In the genomic region with DNA sequence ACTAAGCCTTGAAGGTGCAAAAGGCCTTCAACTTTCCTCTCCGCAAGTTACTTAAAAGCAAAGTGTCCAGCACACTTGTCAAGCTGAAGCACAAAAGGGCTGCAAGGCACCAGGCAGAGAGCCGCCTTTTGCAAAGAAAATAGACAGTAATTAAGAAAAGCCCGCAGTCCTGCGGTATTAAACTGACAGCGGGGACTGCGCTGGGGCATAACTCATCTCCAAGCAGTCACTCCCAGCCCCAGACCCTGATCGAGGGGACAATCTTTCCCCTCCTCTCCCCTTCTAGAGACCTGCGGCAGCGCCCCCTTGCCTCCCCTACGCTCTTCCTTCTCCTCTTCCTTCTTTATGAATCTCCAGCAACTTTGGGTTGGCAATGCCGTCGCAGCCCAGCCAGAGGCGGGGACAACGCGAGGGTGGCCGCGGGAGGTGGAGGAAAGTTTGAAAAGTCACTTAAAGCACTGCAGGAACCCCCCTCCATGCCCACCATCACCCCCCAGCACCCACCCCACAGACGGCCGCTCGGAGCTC, we compare ENCODE assay signal across 1 cellular context.
TF ChIP-seq lines count a peak whose summit lies in the region.

No MANE protein-coding gene starts in this region.

TF ChIP-seq in HEK293, 187 proteins besides CTCF, POLR2A, EP300 and RAD21 (continued from another document):
- TF ChIP-seq ZNF830 (tag by site-specific recombination; IDR thresholded peaks at IDR 0.05; ENCODE audit: low read depth) (no peak), SP3 (tag by site-specific recombination; IDR thresholded peaks at IDR 0.05) (0 out of 2 replicates have a peak, but pooled peaks have one; percentile 32), ZNF155 (tag by site-specific recombination; IDR thresholded peaks at IDR 0.05) (no peak), ZNF416 (tag by site-specific recombination; IDR thresholded peaks at IDR 0.05) (no peak), ZNF654 (tag by site-specific recombination; IDR thresholded peaks at IDR 0.05; ENCODE audit: low read depth) (no peak), ZNF76 (tag by site-specific recombination; IDR thresholded peaks at IDR 0.05; ENCODE audit: borderline replicate concordance, low read depth) (no peak), ZBTB17 (tag by site-specific recombination; IDR thresholded peaks at IDR 0.05) (peak; percentile 19; the same call in 1 of the 2 replicates), ZFHX2 (tag by site-specific recombination; conservative IDR thresholded peaks at IDR 0.05) (no peak), PRDM1 (tag by site-specific recombination; IDR thresholded peaks at IDR 0.05) (no peak), ZBTB21 (tag by site-specific recombination; IDR thresholded peaks at IDR 0.05) (no peak), MYNN (tag by site-specific recombination; IDR thresholded peaks at IDR 0.05; ENCODE audit: borderline replicate concordance) (no peak), ZNF629 (tag by site-specific recombination; IDR thresholded peaks at IDR 0.05) (no peak), ZNF785 (tag by site-specific recombination; IDR thresholded peaks at IDR 0.05) (no peak), ZNF391 (tag by site-specific recombination; IDR thresholded peaks at IDR 0.05; ENCODE audit: borderline replicate concordance, low read depth) (no peak), ZBTB8A (tag by site-specific recombination; IDR thresholded peaks at IDR 0.05) (peak; percentile 54), ZXDB (tag by site-specific recombination; IDR thresholded peaks at IDR 0.05) (0 out of 2 replicates have a peak, but pooled peaks have one; percentile 13)
- TF ChIP-seq, protein P1, sequence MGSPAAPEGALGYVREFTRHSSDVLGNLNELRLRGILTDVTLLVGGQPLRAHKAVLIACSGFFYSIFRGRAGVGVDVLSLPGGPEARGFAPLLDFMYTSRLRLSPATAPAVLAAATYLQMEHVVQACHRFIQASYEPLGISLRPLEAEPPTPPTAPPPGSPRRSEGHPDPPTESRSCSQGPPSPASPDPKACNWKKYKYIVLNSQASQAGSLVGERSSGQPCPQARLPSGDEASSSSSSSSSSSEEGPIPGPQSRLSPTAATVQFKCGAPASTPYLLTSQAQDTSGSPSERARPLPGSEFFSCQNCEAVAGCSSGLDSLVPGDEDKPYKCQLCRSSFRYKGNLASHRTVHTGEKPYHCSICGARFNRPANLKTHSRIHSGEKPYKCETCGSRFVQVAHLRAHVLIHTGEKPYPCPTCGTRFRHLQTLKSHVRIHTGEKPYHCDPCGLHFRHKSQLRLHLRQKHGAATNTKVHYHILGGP (tag by site-specific recombination; IDR thresholded peaks at IDR 0.05), result no peak
- TF ChIP-seq, protein P2, sequence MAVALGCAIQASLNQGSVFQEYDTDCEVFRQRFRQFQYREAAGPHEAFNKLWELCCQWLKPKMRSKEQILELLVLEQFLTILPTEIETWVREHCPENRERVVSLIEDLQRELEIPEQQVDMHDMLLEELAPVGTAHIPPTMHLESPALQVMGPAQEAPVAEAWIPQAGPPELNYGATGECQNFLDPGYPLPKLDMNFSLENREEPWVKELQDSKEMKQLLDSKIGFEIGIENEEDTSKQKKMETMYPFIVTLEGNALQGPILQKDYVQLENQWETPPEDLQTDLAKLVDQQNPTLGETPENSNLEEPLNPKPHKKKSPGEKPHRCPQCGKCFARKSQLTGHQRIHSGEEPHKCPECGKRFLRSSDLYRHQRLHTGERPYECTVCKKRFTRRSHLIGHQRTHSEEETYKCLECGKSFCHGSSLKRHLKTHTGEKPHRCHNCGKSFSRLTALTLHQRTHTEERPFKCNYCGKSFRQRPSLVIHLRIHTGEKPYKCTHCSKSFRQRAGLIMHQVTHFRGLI (tag by site-specific recombination; IDR thresholded peaks at IDR 0.05), result no peak
- TF ChIP-seq, protein P3, sequence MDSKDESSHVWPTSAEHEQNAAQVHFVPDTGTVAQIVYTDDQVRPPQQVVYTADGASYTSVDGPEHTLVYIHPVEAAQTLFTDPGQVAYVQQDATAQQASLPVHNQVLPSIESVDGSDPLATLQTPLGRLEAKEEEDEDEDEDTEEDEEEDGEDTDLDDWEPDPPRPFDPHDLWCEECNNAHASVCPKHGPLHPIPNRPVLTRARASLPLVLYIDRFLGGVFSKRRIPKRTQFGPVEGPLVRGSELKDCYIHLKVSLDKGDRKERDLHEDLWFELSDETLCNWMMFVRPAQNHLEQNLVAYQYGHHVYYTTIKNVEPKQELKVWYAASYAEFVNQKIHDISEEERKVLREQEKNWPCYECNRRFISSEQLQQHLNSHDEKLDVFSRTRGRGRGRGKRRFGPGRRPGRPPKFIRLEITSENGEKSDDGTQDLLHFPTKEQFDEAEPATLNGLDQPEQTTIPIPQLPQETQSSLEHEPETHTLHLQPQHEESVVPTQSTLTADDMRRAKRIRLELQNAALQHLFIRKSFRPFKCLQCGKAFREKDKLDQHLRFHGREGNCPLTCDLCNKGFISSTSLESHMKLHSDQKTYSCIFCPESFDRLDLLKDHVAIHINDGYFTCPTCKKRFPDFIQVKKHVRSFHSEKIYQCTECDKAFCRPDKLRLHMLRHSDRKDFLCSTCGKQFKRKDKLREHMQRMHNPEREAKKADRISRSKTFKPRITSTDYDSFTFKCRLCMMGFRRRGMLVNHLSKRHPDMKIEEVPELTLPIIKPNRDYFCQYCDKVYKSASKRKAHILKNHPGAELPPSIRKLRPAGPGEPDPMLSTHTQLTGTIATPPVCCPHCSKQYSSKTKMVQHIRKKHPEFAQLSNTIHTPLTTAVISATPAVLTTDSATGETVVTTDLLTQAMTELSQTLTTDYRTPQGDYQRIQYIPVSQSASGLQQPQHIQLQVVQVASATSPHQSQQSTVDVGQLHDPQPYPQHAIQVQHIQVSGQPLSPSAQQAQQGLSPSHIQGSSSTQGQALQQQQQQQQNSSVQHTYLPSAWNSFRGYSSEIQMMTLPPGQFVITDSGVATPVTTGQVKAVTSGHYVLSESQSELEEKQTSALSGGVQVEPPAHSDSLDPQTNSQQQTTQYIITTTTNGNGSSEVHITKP (tag by site-specific recombination; IDR thresholded peaks at IDR 0.05), result no peak
- TF ChIP-seq, protein P4, sequence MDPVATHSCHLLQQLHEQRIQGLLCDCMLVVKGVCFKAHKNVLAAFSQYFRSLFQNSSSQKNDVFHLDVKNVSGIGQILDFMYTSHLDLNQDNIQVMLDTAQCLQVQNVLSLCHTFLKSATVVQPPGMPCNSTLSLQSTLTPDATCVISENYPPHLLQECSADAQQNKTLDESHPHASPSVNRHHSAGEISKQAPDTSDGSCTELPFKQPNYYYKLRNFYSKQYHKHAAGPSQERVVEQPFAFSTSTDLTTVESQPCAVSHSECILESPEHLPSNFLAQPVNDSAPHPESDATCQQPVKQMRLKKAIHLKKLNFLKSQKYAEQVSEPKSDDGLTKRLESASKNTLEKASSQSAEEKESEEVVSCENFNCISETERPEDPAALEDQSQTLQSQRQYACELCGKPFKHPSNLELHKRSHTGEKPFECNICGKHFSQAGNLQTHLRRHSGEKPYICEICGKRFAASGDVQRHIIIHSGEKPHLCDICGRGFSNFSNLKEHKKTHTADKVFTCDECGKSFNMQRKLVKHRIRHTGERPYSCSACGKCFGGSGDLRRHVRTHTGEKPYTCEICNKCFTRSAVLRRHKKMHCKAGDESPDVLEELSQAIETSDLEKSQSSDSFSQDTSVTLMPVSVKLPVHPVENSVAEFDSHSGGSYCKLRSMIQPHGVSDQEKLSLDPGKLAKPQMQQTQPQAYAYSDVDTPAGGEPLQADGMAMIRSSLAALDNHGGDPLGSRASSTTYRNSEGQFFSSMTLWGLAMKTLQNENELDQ (tag by site-specific recombination; IDR thresholded peaks at IDR 0.05; ENCODE audit: low read depth), result no peak
- TF ChIP-seq, protein P5, sequence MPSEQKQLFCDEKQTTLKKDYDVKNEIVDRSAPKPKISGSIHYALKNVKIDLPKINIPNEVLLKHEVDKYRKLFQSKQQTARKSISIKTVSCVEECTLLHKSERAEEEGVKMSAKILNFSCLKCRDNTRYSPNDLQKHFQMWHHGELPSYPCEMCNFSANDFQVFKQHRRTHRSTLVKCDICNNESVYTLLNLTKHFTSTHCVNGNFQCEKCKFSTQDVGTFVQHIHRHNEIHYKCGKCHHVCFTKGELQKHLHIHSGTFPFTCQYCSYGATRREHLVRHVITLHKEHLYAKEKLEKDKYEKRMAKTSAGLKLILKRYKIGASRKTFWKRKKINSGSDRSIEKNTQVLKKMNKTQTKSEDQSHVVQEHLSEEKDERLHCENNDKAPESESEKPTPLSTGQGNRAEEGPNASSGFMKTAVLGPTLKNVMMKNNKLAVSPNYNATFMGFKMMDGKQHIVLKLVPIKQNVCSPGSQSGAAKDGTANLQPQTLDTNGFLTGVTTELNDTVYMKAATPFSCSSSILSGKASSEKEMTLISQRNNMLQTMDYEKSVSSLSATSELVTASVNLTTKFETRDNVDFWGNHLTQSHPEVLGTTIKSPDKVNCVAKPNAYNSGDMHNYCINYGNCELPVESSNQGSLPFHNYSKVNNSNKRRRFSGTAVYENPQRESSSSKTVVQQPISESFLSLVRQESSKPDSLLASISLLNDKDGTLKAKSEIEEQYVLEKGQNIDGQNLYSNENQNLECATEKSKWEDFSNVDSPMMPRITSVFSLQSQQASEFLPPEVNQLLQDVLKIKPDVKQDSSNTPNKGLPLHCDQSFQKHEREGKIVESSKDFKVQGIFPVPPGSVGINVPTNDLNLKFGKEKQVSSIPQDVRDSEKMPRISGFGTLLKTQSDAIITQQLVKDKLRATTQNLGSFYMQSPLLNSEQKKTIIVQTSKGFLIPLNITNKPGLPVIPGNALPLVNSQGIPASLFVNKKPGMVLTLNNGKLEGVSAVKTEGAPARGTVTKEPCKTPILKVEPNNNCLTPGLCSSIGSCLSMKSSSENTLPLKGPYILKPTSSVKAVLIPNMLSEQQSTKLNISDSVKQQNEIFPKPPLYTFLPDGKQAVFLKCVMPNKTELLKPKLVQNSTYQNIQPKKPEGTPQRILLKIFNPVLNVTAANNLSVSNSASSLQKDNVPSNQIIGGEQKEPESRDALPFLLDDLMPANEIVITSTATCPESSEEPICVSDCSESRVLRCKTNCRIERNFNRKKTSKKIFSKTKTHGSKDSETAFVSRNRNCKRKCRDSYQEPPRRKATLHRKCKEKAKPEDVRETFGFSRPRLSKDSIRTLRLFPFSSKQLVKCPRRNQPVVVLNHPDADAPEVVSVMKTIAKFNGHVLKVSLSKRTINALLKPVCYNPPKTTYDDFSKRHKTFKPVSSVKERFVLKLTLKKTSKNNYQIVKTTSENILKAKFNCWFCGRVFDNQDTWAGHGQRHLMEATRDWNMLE (tag by site-specific recombination; conservative IDR thresholded peaks at IDR 0.05; ENCODE audit: low read depth), result no peak
TF ChIP-seq in HEK293: peak in this region for 16.
